In genomic region chr2:10362898-10363195, GRCh38 we compare ENCODE assay signal across 33 cellular contexts.
"Had no signal": no experiment of that assay in that cellular context is flagged by ENCODE, and none has a peak within 500 bp of the region (broad histone marks: within the 10 kb centered on the region; RNA-seq: fewer than 3 reads in every experiment).

No MANE protein-coding gene starts in this region.

- H3K4me1 Mint-ChIP-seq: activated CD8-positive, alpha-beta memory T cell treated with anti-CD3 and anti-CD28 coated beads, Interleukin-2, amount 10 ng/mL, durations not matched to agents 7 days and 5 days had no signal

- H3K4me3 ChIP-seq: adrenal gland, body of pancreas, esophagus squamous epithelium, gastroesophageal sphincter had no signal

- H3K27me3 ChIP-seq: adrenal gland, body of pancreas, esophagus squamous epithelium, gastroesophageal sphincter had no signal

- H3K4me3 Mint-ChIP-seq: activated CD4-positive, alpha-beta memory T cell treated with anti-CD3 and anti-CD28 coated beads for 36 hours; activated CD4-positive, alpha-beta T cell treated with anti-CD3 and anti-CD28 coated beads for 36 hours; activated CD4-positive, alpha-beta T cell treated with anti-CD3 and anti-CD28 coated beads, Interleukin-2, amount 10 ng/mL, durations not matched to agents 24 days and 14 days; activated CD8-positive, alpha-beta memory T cell treated with anti-CD3 and anti-CD28 coated beads, Interleukin-2, amount 10 ng/mL, durations not matched to agents 7 days and 5 days; activated CD8-positive, alpha-beta T cell treated with anti-CD3 and anti-CD28 coated beads, Interleukin-2, amount 10 ng/mL, durations not matched to agents 7 days and 5 days; activated naive CD4-positive, alpha-beta T cell treated with anti-CD3 and anti-CD28 coated beads for 36 hours; activated naive CD4-positive, alpha-beta T cell treated with anti-CD3 and anti-CD28 coated beads, Interleukin-2, amount 50 U/mL, for 24 hours; activated naive CD8-positive, alpha-beta T cell treated with anti-CD3 and anti-CD28 coated beads for 36 hours; activated naive CD8-positive, alpha-beta T cell treated with anti-CD3 and anti-CD28 coated beads, Interleukin-2, amount 50 U/mL, for 24 hours; activated T-helper 1 cell treated with anti-CD3 and anti-CD28 coated beads, Interleukin-12 subunit alpha, Interleukin-12 subunit beta, Interleukin-2, Interleukin-4 antibody, amounts not matched to agents 30 ng/mL and 10 ng/mL and 1 ng/mL, durations not matched to agents 14 hours and 24 hours and 36 hours had no signal

- DNase-seq: activated CD4-positive, alpha-beta memory T cell treated with anti-CD3 and anti-CD28 coated beads for 36 hours; activated CD4-positive, alpha-beta T cell treated with anti-CD3 and anti-CD28 coated beads for 36 hours; activated CD4-positive, alpha-beta T cell treated with anti-CD3 and anti-CD28 coated beads, Interleukin-2, amount 10 ng/mL, durations not matched to agents 24 days and 14 days; activated CD4-positive, CD25-positive, alpha-beta regulatory T cell; activated CD4-positive, CD25-positive, alpha-beta regulatory T cell treated with anti-CD3 and anti-CD28 coated beads, Interleukin-2, amount 50 U/mL, for 72 hours; activated CD8-positive, alpha-beta memory T cell treated with anti-CD3 and anti-CD28 coated beads, Interleukin-2, amount 10 ng/mL, durations not matched to agents 7 days and 5 days; activated CD8-positive, alpha-beta memory T cell treated with anti-CD3 and anti-CD28 coated beads, Interleukin-2, amount 50 U/mL, for 4 hours; activated CD8-positive, alpha-beta T cell treated with anti-CD3 and anti-CD28 coated beads, Interleukin-2, amount 10 ng/mL, durations not matched to agents 7 days and 5 days; activated effector memory CD4-positive, alpha-beta T cell treated with anti-CD3 and anti-CD28 coated beads, Interleukin-2, amount 50 U/mL, for 16 hours; activated naive CD4-positive, alpha-beta T cell treated with anti-CD3 and anti-CD28 coated beads for 36 hours; activated naive CD8-positive, alpha-beta T cell treated with anti-CD3 and anti-CD28 coated beads for 36 hours; activated naive CD8-positive, alpha-beta T cell treated with anti-CD3 and anti-CD28 coated beads, Interleukin-2, amount 50 U/mL, for 24 hours; activated T-cell treated with anti-CD3 and anti-CD28 coated beads, Interleukin-2, amount 50 U/mL, for 1 hour; activated T-cell treated with anti-CD3 and anti-CD28 coated beads, Interleukin-2, amount 50 U/mL, for 48 hours; amygdala; aorta; caudate nucleus; cortex of kidney; dermis blood vessel endothelial cell; effector CD4-positive, alpha-beta T cell; esophagus squamous epithelium; foreskin melanocyte; T-helper 2 cell had no signal

- H3K27ac Mint-ChIP-seq: activated CD4-positive, alpha-beta memory T cell treated with anti-CD3 and anti-CD28 coated beads for 36 hours; activated CD4-positive, alpha-beta T cell treated with anti-CD3 and anti-CD28 coated beads for 36 hours; activated CD4-positive, alpha-beta T cell treated with anti-CD3 and anti-CD28 coated beads, Interleukin-2, amount 10 ng/mL, durations not matched to agents 24 days and 14 days; activated CD8-positive, alpha-beta memory T cell treated with anti-CD3 and anti-CD28 coated beads, Interleukin-2, amount 10 ng/mL, durations not matched to agents 7 days and 5 days; activated CD8-positive, alpha-beta T cell treated with anti-CD3 and anti-CD28 coated beads, Interleukin-2, amount 10 ng/mL, durations not matched to agents 7 days and 5 days; activated naive CD4-positive, alpha-beta T cell treated with anti-CD3 and anti-CD28 coated beads for 36 hours; activated naive CD4-positive, alpha-beta T cell treated with anti-CD3 and anti-CD28 coated beads, Interleukin-2, amount 50 U/mL, for 24 hours; activated naive CD8-positive, alpha-beta T cell treated with anti-CD3 and anti-CD28 coated beads for 36 hours; activated T-helper 1 cell treated with anti-CD3 and anti-CD28 coated beads, Interleukin-12 subunit alpha, Interleukin-12 subunit beta, Interleukin-2, Interleukin-4 antibody, amounts not matched to agents 30 ng/mL and 10 ng/mL and 1 ng/mL, durations not matched to agents 14 hours and 24 hours and 36 hours; activated T-helper 2 cell treated with anti-CD3 and anti-CD28 coated beads, Interferon-gamma antibody, Interleukin-2, Interleukin-4, amounts not matched to agents 10 μg/mL and 5 μg/mL and 100 μg/mL, durations not matched to agents 14 hours and 24 hours and 36 hours had no signal

- FAIRE-seq: colon, endometrium, endothelial cell of umbilical vein had no signal

- ATAC-seq: activated CD4-positive, alpha-beta T cell treated with anti-CD3 and anti-CD28 coated beads for 36 hours; activated CD8-positive, alpha-beta memory T cell treated with anti-CD3 and anti-CD28 coated beads, Interleukin-2, amount 10 ng/mL, durations not matched to agents 7 days and 5 days; activated CD8-positive, alpha-beta T cell treated with anti-CD3 and anti-CD28 coated beads, Interleukin-2, amount 10 ng/mL, durations not matched to agents 7 days and 5 days; activated naive CD8-positive, alpha-beta T cell treated with anti-CD3 and anti-CD28 coated beads, Interleukin-2, amount 50 U/mL, for 24 hours; body of pancreas; gastroesophageal sphincter had no signal

- H3K9me3 ChIP-seq: adrenal gland, body of pancreas, esophagus squamous epithelium, gastroesophageal sphincter had no signal

- H3K27me3 Mint-ChIP-seq: activated CD4-positive, alpha-beta memory T cell treated with anti-CD3 and anti-CD28 coated beads for 36 hours; activated CD4-positive, alpha-beta T cell treated with anti-CD3 and anti-CD28 coated beads for 36 hours; activated CD4-positive, alpha-beta T cell treated with anti-CD3 and anti-CD28 coated beads, Interleukin-2, amount 10 ng/mL, durations not matched to agents 24 days and 14 days; activated CD8-positive, alpha-beta memory T cell treated with anti-CD3 and anti-CD28 coated beads, Interleukin-2, amount 10 ng/mL, durations not matched to agents 7 days and 5 days; activated naive CD4-positive, alpha-beta T cell treated with anti-CD3 and anti-CD28 coated beads, Interleukin-2, amount 50 U/mL, for 24 hours; activated naive CD8-positive, alpha-beta T cell treated with anti-CD3 and anti-CD28 coated beads for 36 hours; activated naive CD8-positive, alpha-beta T cell treated with anti-CD3 and anti-CD28 coated beads, Interleukin-2, amount 50 U/mL, for 24 hours had no signal

- H3K36me3 Mint-ChIP-seq: activated CD4-positive, alpha-beta memory T cell treated with anti-CD3 and anti-CD28 coated beads for 36 hours; activated CD8-positive, alpha-beta memory T cell treated with anti-CD3 and anti-CD28 coated beads, Interleukin-2, amount 10 ng/mL, durations not matched to agents 7 days and 5 days; activated naive CD4-positive, alpha-beta T cell treated with anti-CD3 and anti-CD28 coated beads, Interleukin-2, amount 50 U/mL, for 24 hours had no signal

- H3K9me3 Mint-ChIP-seq: activated CD4-positive, alpha-beta memory T cell treated with anti-CD3 and anti-CD28 coated beads for 36 hours; activated CD4-positive, alpha-beta T cell treated with anti-CD3 and anti-CD28 coated beads, Interleukin-2, amount 10 ng/mL, durations not matched to agents 24 days and 14 days; activated naive CD4-positive, alpha-beta T cell treated with anti-CD3 and anti-CD28 coated beads for 36 hours; activated naive CD4-positive, alpha-beta T cell treated with anti-CD3 and anti-CD28 coated beads, Interleukin-2, amount 50 U/mL, for 24 hours; activated naive CD8-positive, alpha-beta T cell treated with anti-CD3 and anti-CD28 coated beads for 36 hours; activated naive CD8-positive, alpha-beta T cell treated with anti-CD3 and anti-CD28 coated beads, Interleukin-2, amount 50 U/mL, for 24 hours; activated T-helper 1 cell treated with anti-CD3 and anti-CD28 coated beads, Interleukin-12 subunit alpha, Interleukin-12 subunit beta, Interleukin-2, Interleukin-4 antibody, amounts not matched to agents 30 ng/mL and 10 ng/mL and 1 ng/mL, durations not matched to agents 14 hours and 24 hours and 36 hours; activated T-helper 2 cell treated with anti-CD3 and anti-CD28 coated beads, Interferon-gamma antibody, Interleukin-2, Interleukin-4, amounts not matched to agents 10 μg/mL and 5 μg/mL and 100 μg/mL, durations not matched to agents 14 hours and 24 hours and 36 hours had no signal

- H3K4me1 ChIP-seq: gastroesophageal sphincter had no signal

- H3K27ac ChIP-seq: adrenal gland, epithelial cell of prostate, esophagus squamous epithelium, gastroesophageal sphincter had no signal

- H3K36me3 ChIP-seq: adrenal gland had no signal
